In genomic region chr2:88658318-88658717, GRCh38 we compare ENCODE assay signal across 13 cellular contexts. TPM values are rescaled to one million over a fixed set of nuclear protein-coding genes. Genes with fewer than 3 reads are reported as not detected.
A peak's percentile ranks its signal among the peaks of the same experiment; 100 is the strongest.
DNase-seq lines count a peak whose midpoint lies in the region; ATAC-seq and TF ChIP-seq lines count a peak whose summit lies in the region.
"Had no signal": no experiment of that assay in that cellular context is flagged by ENCODE, and none has a peak within 500 bp of the region (broad histone marks: within the 10 kb centered on the region; RNA-seq: fewer than 3 reads in every experiment).

No MANE protein-coding gene starts in this region.

- peaks cover 5% of the 10 kb centered on the region for H3K9me3 Mint-ChIP-seq in HFFc6
- H3K9me3 Mint-ChIP-seq in WTC11: peaks cover 8% of the 10 kb centered on the region
- H3K9me3 Mint-ChIP-seq: activated naive CD8-positive, alpha-beta T cell treated with anti-CD3 and anti-CD28 coated beads, Interleukin-2, amount 50 U/mL, for 24 hours had no signal

- H3K36me3 Mint-ChIP-seq in HFFc6 (ENCODE audit: low read depth) (peaks cover 9% of the 10 kb centered on the region), WTC11 (peaks cover 3% of the 10 kb centered on the region; the same call in 1 of the 2 replicates)

- H3K27ac Mint-ChIP-seq in HFFc6 (peak overlapping the region; percentile 90), WTC11 (peak overlapping the region; percentile 53; the same call in 1 of the 2 replicates)
- H3K27ac Mint-ChIP-seq: activated naive CD8-positive, alpha-beta T cell treated with anti-CD3 and anti-CD28 coated beads, Interleukin-2, amount 50 U/mL, for 24 hours had no signal

- intact Hi-C loops in spleen (cut with DNase I; ENCODE audit: low total_unique reads): no loop called here

- no peak for TF ChIP-seq CTCF in HFFc6 (IDR thresholded peaks at IDR 0.05)
- TF ChIP-seq CTCF in WTC11 (IDR thresholded peaks at IDR 0.05): no peak
- no peak for TF ChIP-seq CTCF in fibroblast of mammary gland (conservative IDR thresholded peaks at IDR 0.05; ENCODE audit: control insufficient read depth, insufficient read depth, low read depth, low read length)
- no peak for TF ChIP-seq CTCF in spleen (IDR thresholded peaks at IDR 0.05 in 8 of 11, conservative IDR thresholded peaks at IDR 0.05 in 3 of 11)

- peaks cover 66% of the 10 kb centered on the region for H3K4me1 Mint-ChIP-seq in HFFc6 (ENCODE audit: low read depth)
- peaks cover 21% of the 10 kb centered on the region for H3K4me1 Mint-ChIP-seq in WTC11
- H3K4me1 Mint-ChIP-seq: activated naive CD8-positive, alpha-beta T cell treated with anti-CD3 and anti-CD28 coated beads, Interleukin-2, amount 50 U/mL, for 24 hours had no signal

- DNase-seq in HFFc6 (peak; percentile 58), WTC11 (ENCODE audit: low spot score) (no peak), fibroblast of mammary gland (ENCODE audit: low read depth) (peak; percentile 75), spleen (no peak), inferior parietal cortex (ENCODE audit: extremely low spot score) (no peak), NCI-H2107 (lab: John Stamatoyannopoulos, UW) (no peak)
- no peak for DNase-seq in stimulated activated CD4-positive, alpha-beta T cell treated with anti-CD3 and anti-CD28 coated beads, Interleukin-2, amount 100 ng/mL, for 48 hours
- DNase-seq: activated naive CD8-positive, alpha-beta T cell treated with anti-CD3 and anti-CD28 coated beads, Interleukin-2, amount 50 U/mL, for 24 hours; COR-L47; left colon; NCI-H1105; NCI-H82 had no signal

- peaks cover 0 to 7% (median 0%) of the 10 kb centered on the region in 6 donors for H3K4me1 ChIP-seq in spleen

- no peak overlapping the region for H3K4me3 ChIP-seq in fibroblast of mammary gland (ENCODE audit: control insufficient read depth, low read depth, low read length)
- no peak overlapping the region for H3K4me3 ChIP-seq in spleen

- no peak for TF ChIP-seq POLR2A in spleen (IDR thresholded peaks at IDR 0.05)

- H3K27me3 Mint-ChIP-seq in HFFc6 (ENCODE audit: insufficient read depth) (peaks cover 3% of the 10 kb centered on the region; the same call in 1 of the 2 replicates), WTC11 (ENCODE audit: low read depth) (no peaks in the 10 kb centered on the region)
- H3K27me3 Mint-ChIP-seq: activated naive CD8-positive, alpha-beta T cell treated with anti-CD3 and anti-CD28 coated beads, Interleukin-2, amount 50 U/mL, for 24 hours had no signal

- peak overlapping the region; percentile 79 for H3K4me3 Mint-ChIP-seq in HFFc6
- H3K4me3 Mint-ChIP-seq in WTC11: no peak overlapping the region
- H3K4me3 Mint-ChIP-seq: activated naive CD8-positive, alpha-beta T cell treated with anti-CD3 and anti-CD28 coated beads, Interleukin-2, amount 50 U/mL, for 24 hours had no signal

- 50 to 65% (median 60%) methylated on average over 3 of the region's 3 CpGs for WGBS in spleen, 5 donors

- no peaks in the 10 kb centered on the region for H3K36me3 ChIP-seq in spleen

- H3K27me3 ChIP-seq in spleen (replicated peaks in 1 of 7): no peaks in the 10 kb centered on the region

- no peak for ATAC-seq in WTC11
- no peak for ATAC-seq in GM19023 (IDR thresholded peaks at IDR 0.05; ENCODE audit: unreplicated experiment)
- ATAC-seq: activated naive CD8-positive, alpha-beta T cell treated with anti-CD3 and anti-CD28 coated beads, Interleukin-2, amount 50 U/mL, for 24 hours had no signal

- POLR2A ChIA-PET in WTC11 (lab: Charles Lee): no interaction called here

- CTCF ChIA-PET in WTC11 (lab: Charles Lee): interaction anchor here (1.3 to 4.1 kb wide), 3 partner anchors 12 to 242 kb away, joined by 4 to 30 read pairs (median 5); no protein-coding TSS in a partner anchor

- H3K9me3 ChIP-seq in spleen: no peaks in the 10 kb centered on the region

- H3K27ac ChIP-seq in spleen: peak overlapping the region in 6 of 8 donors; percentile 32 to 73 (median 62)

TF ChIP-seq in WTC11, 78 proteins besides CTCF, POLR2A, EP300 and RAD21:
- TF ChIP-seq, protein P1, sequence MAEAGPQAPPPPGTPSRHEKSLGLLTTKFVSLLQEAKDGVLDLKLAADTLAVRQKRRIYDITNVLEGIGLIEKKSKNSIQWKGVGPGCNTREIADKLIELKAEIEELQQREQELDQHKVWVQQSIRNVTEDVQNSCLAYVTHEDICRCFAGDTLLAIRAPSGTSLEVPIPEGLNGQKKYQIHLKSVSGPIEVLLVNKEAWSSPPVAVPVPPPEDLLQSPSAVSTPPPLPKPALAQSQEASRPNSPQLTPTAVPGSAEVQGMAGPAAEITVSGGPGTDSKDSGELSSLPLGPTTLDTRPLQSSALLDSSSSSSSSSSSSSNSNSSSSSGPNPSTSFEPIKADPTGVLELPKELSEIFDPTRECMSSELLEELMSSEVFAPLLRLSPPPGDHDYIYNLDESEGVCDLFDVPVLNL (CRISPR knock-in tag; IDR thresholded peaks at IDR 0.05; ENCODE audit: borderline replicate concordance, low read depth): no peak
- TF ChIP-seq ZNF423 (CRISPR knock-in tag; IDR thresholded peaks at IDR 0.05) (no peak), NR2C2 (CRISPR knock-in tag; IDR thresholded peaks at IDR 0.05) (no peak), RORB (CRISPR knock-in tag; IDR thresholded peaks at IDR 0.05) (no peak), FOXK1 (CRISPR knock-in tag; IDR thresholded peaks at IDR 0.05) (no peak)
- TF ChIP-seq, protein P2, sequence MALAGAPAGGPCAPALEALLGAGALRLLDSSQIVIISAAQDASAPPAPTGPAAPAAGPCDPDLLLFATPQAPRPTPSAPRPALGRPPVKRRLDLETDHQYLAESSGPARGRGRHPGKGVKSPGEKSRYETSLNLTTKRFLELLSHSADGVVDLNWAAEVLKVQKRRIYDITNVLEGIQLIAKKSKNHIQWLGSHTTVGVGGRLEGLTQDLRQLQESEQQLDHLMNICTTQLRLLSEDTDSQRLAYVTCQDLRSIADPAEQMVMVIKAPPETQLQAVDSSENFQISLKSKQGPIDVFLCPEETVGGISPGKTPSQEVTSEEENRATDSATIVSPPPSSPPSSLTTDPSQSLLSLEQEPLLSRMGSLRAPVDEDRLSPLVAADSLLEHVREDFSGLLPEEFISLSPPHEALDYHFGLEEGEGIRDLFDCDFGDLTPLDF (CRISPR knock-in tag; IDR thresholded peaks at IDR 0.05): no peak

RNA-seq across cellular contexts. Expression of gene EIF2AK3, which starts 31.1 kb away (rescaled TPM):
- total RNA-seq in HFFc6 (2021; fragmentation: NEBNext Ultra II Directional; extraction: Animal tissue kit (Norgen Biotek cat#: 25700)): 10 to 100 TPM; 10.1 to 12.3 (median 11.1) TPM
- total RNA-seq in WTC11 (2021): 14.6 to 20.8 TPM (median 16.3 TPM) in 3 replicates
- 10 to 100 TPM; 17.6 to 29.8 (median 23.7) TPM for total RNA-seq in spleen
- 1 to 10 TPM; 4.3 to 5.4 (median 5.3) TPM for polyA plus RNA-seq in spleen

RNA-seq across cellular contexts. Expression of gene RPIA, which starts 33.2 kb away (rescaled TPM):
- 10 to 100 TPM; 10.1 to 12.2 (median 10.8) TPM for total RNA-seq in HFFc6 (2021; fragmentation: NEBNext Ultra II Directional; extraction: Animal tissue kit (Norgen Biotek cat#: 25700))
- total RNA-seq in WTC11 (2021) (21.8 to 23.4 TPM (median 23.4 TPM) in 3 replicates), spleen (10 to 100 TPM; 11.3 to 31.9 (median 22.4) TPM)
- 10 to 100 TPM; 26.5 to 43.2 (median 34.3) TPM for polyA plus RNA-seq in spleen

Comparison
In these comparisons a context has a peak if more than half of its experiments do, and no peak if none do; other contexts are left out.
1. DNase-seq: peak in HFFc6 (single experiment) and fibroblast of mammary gland (single experiment); none in WTC11 (single experiment), spleen (single experiment), inferior parietal cortex (single experiment), stimulated activated CD4-positive, alpha-beta T cell treated with anti-CD3 and anti-CD28 coated beads, Interleukin-2, amount 100 ng/mL, for 48 hours (0 of 2) and NCI-H2107 (single experiment).